Comparison of ENCODE assay signal across 11 cellular contexts in the genomic region with DNA sequence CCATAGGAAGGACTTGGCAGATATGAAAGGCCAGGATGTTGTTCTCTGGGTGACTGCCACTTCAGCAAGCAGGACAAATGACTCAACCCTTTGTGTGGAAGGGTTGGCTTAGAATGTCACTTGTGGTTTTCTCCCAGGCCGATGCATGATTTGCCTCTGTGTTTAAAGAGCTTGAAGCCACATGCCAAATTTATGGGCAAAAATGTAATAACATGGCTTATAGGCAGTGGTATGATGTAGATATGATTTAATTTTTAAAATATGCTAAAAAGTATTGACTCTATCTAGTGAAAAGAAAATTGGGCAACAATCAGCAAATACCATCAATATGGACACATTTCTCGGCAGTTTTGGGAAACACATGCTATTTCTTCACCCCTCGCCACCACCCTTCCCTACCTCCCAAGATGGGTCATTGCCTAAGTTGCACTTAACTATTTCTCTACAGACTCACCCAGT.
DNase-seq lines count a peak whose midpoint lies in the region; ATAC-seq and TF ChIP-seq lines count a peak whose summit lies in the region.
"Had no signal": no experiment of that assay in that cellular context is flagged by ENCODE, and none has a peak within 500 bp of the region (broad histone marks: within the 10 kb centered on the region; RNA-seq: fewer than 3 reads in every experiment).

No MANE protein-coding gene starts in this region.

- no peak overlapping the region for H3K4me3 ChIP-seq in fibroblast of mammary gland (ENCODE audit: control insufficient read depth, low read depth, low read length)
- H3K4me3 ChIP-seq: A549 had no signal

- DNase-seq in NK-92 treated with Interleukin-12 subunit alpha and Interleukin-12 subunit beta, amount 100 ng/mL, for 24 hours (lab: John Stamatoyannopoulos, UW): peak; percentile 34
- DNase-seq in NK-92 (lab: John Stamatoyannopoulos, UW; ENCODE audit: unreplicated experiment) (no peak), RKO (ENCODE audit: low spot score) (peak; percentile 14), fibroblast of mammary gland (ENCODE audit: low read depth) (peak; percentile 97), stromal cell of bone marrow (ENCODE audit: low read depth) (peak; percentile 89), SHP77 treated with DMSO at 0.1 percent for 48 hours (lab: John Stamatoyannopoulos, UW) (no peak)
- no peak for DNase-seq in activated CD4-positive, CD25-positive, alpha-beta regulatory T cell (lab: John Stamatoyannopoulos, UW)
- DNase-seq: activated T-cell treated with anti-CD3 and anti-CD28 coated beads, Interleukin-2, amount 50 U/mL, for 48 hours; T-helper 1 cell had no signal

- no peak for ATAC-seq in GM21447 (IDR thresholded peaks at IDR 0.05; ENCODE audit: unreplicated experiment)
- ATAC-seq: A549 had no signal

- TF ChIP-seq CTCF in fibroblast of mammary gland (conservative IDR thresholded peaks at IDR 0.05; ENCODE audit: control insufficient read depth, insufficient read depth, low read depth, low read length): no peak

Comparison
In these comparisons a context has a peak if more than half of its experiments do, and no peak if none do; other contexts are left out.
1. DNase-seq: peak in NK-92 treated with Interleukin-12 subunit alpha and Interleukin-12 subunit beta, amount 100 ng/mL, for 24 hours (single experiment), RKO (single experiment), fibroblast of mammary gland (single experiment) and stromal cell of bone marrow (single experiment); none in NK-92 (single experiment), activated CD4-positive, CD25-positive, alpha-beta regulatory T cell (0 of 4) and SHP77 treated with DMSO at 0.1 percent for 48 hours (single experiment).